Comparison of ENCODE assay signal across 17 cellular contexts in the genomic region with DNA sequence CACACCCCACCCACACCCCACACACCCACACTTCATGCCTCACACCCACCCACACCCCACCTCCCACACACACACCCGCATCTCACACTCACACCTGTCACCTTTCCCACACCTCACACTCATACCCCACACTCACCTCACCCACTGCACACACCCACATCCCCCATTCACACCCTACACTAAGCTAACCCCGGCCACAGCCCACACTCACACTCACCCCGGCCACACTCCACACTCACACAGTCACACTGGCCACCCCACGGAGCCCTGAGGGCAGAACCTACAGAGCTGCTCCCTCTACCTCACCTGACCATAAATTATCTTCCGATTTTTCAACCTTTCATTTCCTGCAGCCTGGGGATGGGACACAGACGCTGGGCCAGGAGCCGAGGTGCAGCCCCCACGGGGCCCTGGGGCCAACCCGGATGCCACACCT.
A peak's percentile ranks its signal among the peaks of the same experiment; 100 is the strongest.
DNase-seq lines count a peak whose midpoint lies in the region; ATAC-seq and TF ChIP-seq lines count a peak whose summit lies in the region.
"Had no signal": no experiment of that assay in that cellular context is flagged by ENCODE, and none has a peak within 500 bp of the region (broad histone marks: within the 10 kb centered on the region; RNA-seq: fewer than 3 reads in every experiment).

No MANE protein-coding gene starts in this region.

- CTCF ChIA-PET in CD8-positive, alpha-beta T cell (lab: Charles Lee), result interaction anchor here (1.2 kb wide), 1 partner anchor 15 kb away, joined by 4 read pairs; no protein-coding TSS in a partner anchor

- no peak overlapping the region for H3K27ac ChIP-seq in CD8-positive, alpha-beta T cell (ENCODE audit: low read depth, low read length)
- peak overlapping the region in 3 of 4 donors; percentile 18 to 93 (median 26) for H3K27ac ChIP-seq in gastrocnemius medialis
- H3K27ac ChIP-seq: brain microvascular endothelial cell, C4-2B had no signal

- no peak for TF ChIP-seq POLR2A in gastrocnemius medialis (IDR thresholded peaks at IDR 0.05)

- H3K27me3 Mint-ChIP-seq in activated CD4-positive, alpha-beta T cell treated with anti-CD3 and anti-CD28 coated beads, Interleukin-2, amount 10 ng/mL, durations not matched to agents 24 days and 14 days, result no peaks in the 10 kb centered on the region
- H3K27me3 Mint-ChIP-seq in CD8-positive, alpha-beta T cell (ENCODE audit: low read depth), result no peaks in the 10 kb centered on the region

- H3K9me3 Mint-ChIP-seq in activated CD4-positive, alpha-beta T cell treated with anti-CD3 and anti-CD28 coated beads, Interleukin-2, amount 10 ng/mL, durations not matched to agents 24 days and 14 days, result no peaks in the 10 kb centered on the region
- no peaks in the 10 kb centered on the region for H3K9me3 Mint-ChIP-seq in CD8-positive, alpha-beta T cell
- H3K9me3 Mint-ChIP-seq: activated naive CD4-positive, alpha-beta T cell treated with anti-CD3 and anti-CD28 coated beads for 36 hours had no signal

- peaks cover 14% of the 10 kb centered on the region for H3K4me1 ChIP-seq in CD8-positive, alpha-beta T cell (ENCODE audit: insufficient read depth, low read length)
- peaks cover 0 to 9% of the 10 kb centered on the region in 2 donors for H3K4me1 ChIP-seq in gastrocnemius medialis

- no peak overlapping the region for H3K4me3 ChIP-seq in CD8-positive, alpha-beta T cell (ENCODE audit: low read depth, low read length)
- no peak overlapping the region for H3K4me3 ChIP-seq in gastrocnemius medialis

- intact Hi-C loops in activated CD4-positive, alpha-beta T cell treated with anti-CD3 and anti-CD28 coated beads, Interleukin-2, amount 10 ng/mL, durations not matched to agents 24 days and 14 days (cut with micrococcal nuclease), result no loop called here
- intact Hi-C loops in CD8-positive, alpha-beta T cell (cut with DNase I, micrococcal nuclease), result no loop called here
- intact Hi-C loops in gastrocnemius medialis (cut with DNase I; ENCODE audit: low total_unique reads), result no loop called here

- H3K4me1 Mint-ChIP-seq in activated CD4-positive, alpha-beta T cell treated with anti-CD3 and anti-CD28 coated beads, Interleukin-2, amount 10 ng/mL, durations not matched to agents 24 days and 14 days, result peaks cover 6% of the 10 kb centered on the region
- peaks cover 12% of the 10 kb centered on the region for H3K4me1 Mint-ChIP-seq in CD8-positive, alpha-beta T cell (ENCODE audit: low read depth)

- ATAC-seq in CD8-positive, alpha-beta T cell, result no peak
- ATAC-seq in gastrocnemius medialis, result no peak

- H3K36me3 Mint-ChIP-seq in activated CD4-positive, alpha-beta T cell treated with anti-CD3 and anti-CD28 coated beads, Interleukin-2, amount 10 ng/mL, durations not matched to agents 24 days and 14 days (ENCODE audit: low read depth), result peaks cover 72% of the 10 kb centered on the region
- peaks cover 75% of the 10 kb centered on the region for H3K36me3 Mint-ChIP-seq in CD8-positive, alpha-beta T cell

- no peaks in the 10 kb centered on the region for H3K27me3 ChIP-seq in CD8-positive, alpha-beta T cell (ENCODE audit: insufficient read depth, low read length)
- H3K27me3 ChIP-seq in gastrocnemius medialis, result no peaks in the 10 kb centered on the region
- H3K27me3 ChIP-seq: brain microvascular endothelial cell had no signal

- no peak for TF ChIP-seq CTCF in CD8-positive, alpha-beta T cell (IDR thresholded peaks at IDR 0.05)
- no peak for TF ChIP-seq CTCF in gastrocnemius medialis (IDR thresholded peaks at IDR 0.05 in 4 of 5, conservative IDR thresholded peaks at IDR 0.05 in 1 of 5)

- in situ Hi-C loops in gastrocnemius medialis (cut with MboI; ENCODE audit: low sequenced_read_pairs in 4 of 4), result no loop called here

- H3K4me3 Mint-ChIP-seq in activated CD4-positive, alpha-beta T cell treated with anti-CD3 and anti-CD28 coated beads, Interleukin-2, amount 10 ng/mL, durations not matched to agents 24 days and 14 days, result no peak overlapping the region
- no peak overlapping the region for H3K4me3 Mint-ChIP-seq in CD8-positive, alpha-beta T cell
- H3K4me3 Mint-ChIP-seq: activated naive CD4-positive, alpha-beta T cell treated with anti-CD3 and anti-CD28 coated beads for 36 hours had no signal

- DNase-seq in activated CD4-positive, alpha-beta T cell treated with anti-CD3 and anti-CD28 coated beads, Interleukin-2, amount 10 ng/mL, durations not matched to agents 24 days and 14 days, result no peak
- DNase-seq in activated CD4-positive, alpha-beta T cell treated with anti-CD3 and anti-CD28 coated beads, Interleukin-2, amount 50 U/mL, for 1 hour, result no peak
- no peak for DNase-seq in CD8-positive, alpha-beta T cell
- DNase-seq in islet precursor cell, result peak; percentile 32
- no peak for DNase-seq in gastrocnemius medialis
- DNase-seq in SHP77 treated with DMSO at 0.1 percent for 48 hours (lab: John Stamatoyannopoulos, UW), result no peak
- DNase-seq in SIG-M5 (lab: John Stamatoyannopoulos, UW), result no peak
- no peak for DNase-seq in D341Med (ENCODE audit: low spot score)
- DNase-seq: 8988T; activated CD4-positive, alpha-beta T cell treated with anti-CD3 and anti-CD28 coated beads, Interleukin-2, amount 50 U/mL, for 48 hours; activated naive CD4-positive, alpha-beta T cell treated with anti-CD3 and anti-CD28 coated beads for 36 hours; brain microvascular endothelial cell; DMS79 treated with DMSO at 0.1 percent for 48 hours; mesendoderm; NCI-H2081; NCI-H524 had no signal

- H3K36me3 ChIP-seq in CD8-positive, alpha-beta T cell (ENCODE audit: insufficient read depth, low read length), result peaks cover 38% of the 10 kb centered on the region
- peaks cover 0 to 63% of the 10 kb centered on the region in 2 donors for H3K36me3 ChIP-seq in gastrocnemius medialis
- H3K36me3 ChIP-seq: brain microvascular endothelial cell had no signal

- H3K27ac Mint-ChIP-seq in activated CD4-positive, alpha-beta T cell treated with anti-CD3 and anti-CD28 coated beads, Interleukin-2, amount 10 ng/mL, durations not matched to agents 24 days and 14 days, result peak overlapping the region; percentile 60
- H3K27ac Mint-ChIP-seq in CD8-positive, alpha-beta T cell, result peak overlapping the region; percentile 73
- H3K27ac Mint-ChIP-seq: activated naive CD4-positive, alpha-beta T cell treated with anti-CD3 and anti-CD28 coated beads for 36 hours had no signal

- POLR2A ChIA-PET in CD8-positive, alpha-beta T cell (lab: Charles Lee), result no interaction called here

- H3K9me3 ChIP-seq in CD8-positive, alpha-beta T cell (ENCODE audit: low read length), result no peaks in the 10 kb centered on the region
- H3K9me3 ChIP-seq in gastrocnemius medialis, result no peaks in the 10 kb centered on the region
